In the genomic region with DNA sequence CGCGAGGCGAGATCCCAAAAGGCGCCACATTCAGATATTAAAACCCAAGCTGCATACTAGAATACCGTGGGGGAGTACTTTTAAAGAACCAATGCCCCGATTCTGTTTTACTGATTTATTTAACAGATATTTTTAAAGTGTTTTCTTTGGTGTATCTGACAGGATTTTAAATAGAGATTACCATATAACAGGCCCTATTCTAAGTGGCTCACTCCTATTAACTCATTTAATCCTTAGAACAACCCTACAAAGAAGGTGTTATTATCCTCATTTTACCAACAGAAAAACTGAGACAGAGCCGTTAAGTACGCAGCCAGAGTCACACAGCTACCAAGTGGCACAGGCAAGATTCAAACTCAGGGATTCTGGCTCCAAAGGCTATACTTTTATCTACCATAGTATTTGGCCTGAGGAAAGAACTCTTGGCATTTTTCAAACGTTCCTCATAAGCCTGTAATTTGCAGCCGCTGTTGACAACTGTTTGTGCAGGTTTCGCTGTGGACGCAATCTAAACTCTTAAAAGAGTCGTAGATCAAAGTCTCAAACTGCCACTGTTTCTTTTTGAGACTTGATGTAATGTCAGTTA, we compare ENCODE assay signal across 1 cellular context.
TF ChIP-seq lines count a peak whose summit lies in the region.

No MANE protein-coding gene starts in this region.

TF ChIP-seq in endothelial cell of umbilical vein, 7 proteins besides CTCF, POLR2A, EP300 and RAD21:
- no peak for TF ChIP-seq JUN (IDR thresholded peaks at IDR 0.05; ENCODE audit: borderline replicate concordance, insufficient read depth, insufficient read length, low read depth)
- TF ChIP-seq POLR2AphosphoS5 (IDR thresholded peaks at IDR 0.05; ENCODE audit: insufficient read depth, low read depth, low read length), result no peak
- TF ChIP-seq, protein P1, sequence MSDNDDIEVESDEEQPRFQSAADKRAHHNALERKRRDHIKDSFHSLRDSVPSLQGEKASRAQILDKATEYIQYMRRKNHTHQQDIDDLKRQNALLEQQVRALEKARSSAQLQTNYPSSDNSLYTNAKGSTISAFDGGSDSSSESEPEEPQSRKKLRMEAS (IDR thresholded peaks at IDR 0.05; ENCODE audit: insufficient read depth, insufficient read length), result no peak
- TF ChIP-seq EZH2 (IDR thresholded peaks at IDR 0.05; ENCODE audit: borderline replicate concordance, low read depth, low read length, severe bottlenecking), result no peak
- no peak for TF ChIP-seq FOS (IDR thresholded peaks at IDR 0.05; ENCODE audit: borderline replicate concordance, insufficient read depth, low read length)
- TF ChIP-seq GATA2 (IDR thresholded peaks at IDR 0.05; ENCODE audit: insufficient read depth, insufficient read length, low read depth, low read length), result no peak
- no peak for TF ChIP-seq MYC (IDR thresholded peaks at IDR 0.05; ENCODE audit: low read depth, low read length)
